Comparison of ENCODE assay signal across 8 cellular contexts in genomic region chr19:15584541-15585115, GRCh38. TPM values are rescaled to one million over a fixed set of nuclear protein-coding genes. Genes with fewer than 3 reads are reported as not detected.
DNase-seq lines count a peak whose midpoint lies in the region; ATAC-seq and TF ChIP-seq lines count a peak whose summit lies in the region.

No MANE protein-coding gene starts in this region.

- WGBS in esophagus muscularis mucosa: 14% methylated on average over 17 of the region's 35 CpGs

- H3K4me3 ChIP-seq in HAP-1 (peak overlapping the region; percentile 24), esophagus muscularis mucosa (peak overlapping the region in 2 of 4 donors; percentile 15 to 27)

- peaks cover 6% of the 10 kb centered on the region in 2 donors for H3K4me1 Mint-ChIP-seq in natural killer cell
- H3K4me1 Mint-ChIP-seq in stimulated activated naive B cell treated with anti-CD40 and anti-IgM and Interleukin-4, amounts not matched to agents 10 μg/mL and 1 μg/mL and 100 μg/mL, for 72 hours: peaks cover 3 to 14% of the 10 kb centered on the region in 2 donors

- no peak overlapping the region for H3K27ac Mint-ChIP-seq in natural killer cell
- H3K27ac Mint-ChIP-seq in stimulated activated naive B cell treated with anti-CD40 and anti-IgM and Interleukin-4, amounts not matched to agents 10 μg/mL and 1 μg/mL and 100 μg/mL, for 72 hours: no peak overlapping the region

- H3K9me3 ChIP-seq in HAP-1: no peaks in the 10 kb centered on the region
- H3K9me3 ChIP-seq in esophagus muscularis mucosa: no peaks in the 10 kb centered on the region

- peaks cover 15 to 26% of the 10 kb centered on the region in 2 donors for H3K27me3 Mint-ChIP-seq in natural killer cell (ENCODE audit: low read depth in 2 of 2)
- H3K27me3 Mint-ChIP-seq in stimulated activated naive B cell treated with anti-CD40 and anti-IgM and Interleukin-4, amounts not matched to agents 10 μg/mL and 1 μg/mL and 100 μg/mL, for 72 hours: peaks cover 32 to 46% of the 10 kb centered on the region in 2 donors

- no peak overlapping the region for H3K27ac ChIP-seq in esophagus muscularis mucosa (replicated peaks in 1 of 4)

- H3K27me3 ChIP-seq in HAP-1 (ENCODE audit: low read depth) (no peaks in the 10 kb centered on the region), esophagus muscularis mucosa (peaks cover 0 to 62% (median 12%) of the 10 kb centered on the region in 4 donors)

- no peak for TF ChIP-seq EP300 in esophagus muscularis mucosa (IDR thresholded peaks at IDR 0.05)

- no peaks in the 10 kb centered on the region for H3K36me3 Mint-ChIP-seq in natural killer cell
- H3K36me3 Mint-ChIP-seq in stimulated activated naive B cell treated with anti-CD40 and anti-IgM and Interleukin-4, amounts not matched to agents 10 μg/mL and 1 μg/mL and 100 μg/mL, for 72 hours: no peaks in the 10 kb centered on the region

- no peak overlapping the region for H3K4me3 Mint-ChIP-seq in natural killer cell
- peak overlapping the region; percentile 48 to 59 for H3K4me3 Mint-ChIP-seq in stimulated activated naive B cell treated with anti-CD40 and anti-IgM and Interleukin-4, amounts not matched to agents 10 μg/mL and 1 μg/mL and 100 μg/mL, for 72 hours

- peak; percentile 54 to 55 for DNase-seq in AML-193 (lab: John Stamatoyannopoulos, UW)
- DNase-seq in HAP-1 (ENCODE audit: low spot score in 2 of 2): peak; percentile 72 to 94
- DNase-seq in OCI-M1 (lab: John Stamatoyannopoulos, UW): peak; percentile 59
- DNase-seq in activated T-cell treated with anti-CD3 and anti-CD28 coated beads for 4 hours: peak; percentile 80
- no peak for DNase-seq in esophagus muscularis mucosa (ENCODE audit: extremely low spot score)
- DNase-seq in natural killer cell: peak; percentile 78
- peak; percentile 62 for DNase-seq in stimulated activated naive B cell treated with anti-CD40 and anti-IgM and Interleukin-4, amounts not matched to agents 10 μg/mL and 1 μg/mL and 100 μg/mL, for 72 hours
- DNase-seq in cortex of kidney (lab: John Stamatoyannopoulos, UW): no peak

- H3K4me1 ChIP-seq in HAP-1 (no peaks in the 10 kb centered on the region), esophagus muscularis mucosa (peaks cover 0 to 8% (median 6%) of the 10 kb centered on the region in 4 donors)

- no peaks in the 10 kb centered on the region for H3K9me3 Mint-ChIP-seq in natural killer cell
- no peaks in the 10 kb centered on the region for H3K9me3 Mint-ChIP-seq in stimulated activated naive B cell treated with anti-CD40 and anti-IgM and Interleukin-4, amounts not matched to agents 10 μg/mL and 1 μg/mL and 100 μg/mL, for 72 hours

- TF ChIP-seq CTCF in esophagus muscularis mucosa (IDR thresholded peaks at IDR 0.05): peak; percentile 68 to 93 (median 78)
- TF ChIP-seq CTCF in natural killer cell (IDR thresholded peaks at IDR 0.05): peak; percentile 73

- in situ Hi-C loops in HAP-1 (cut with MboI; ENCODE audit: low sequenced_read_pairs): no loop called here

- peak; percentile 89 to 98 (median 89) for ATAC-seq in natural killer cell
- ATAC-seq in stimulated activated naive B cell treated with anti-CD40 and anti-IgM and Interleukin-4, amounts not matched to agents 10 μg/mL and 1 μg/mL and 100 μg/mL, for 72 hours (replicated peaks): peak; percentile 96 to 97

- H3K36me3 ChIP-seq in HAP-1 (replicated peaks): no peaks in the 10 kb centered on the region
- no peaks in the 10 kb centered on the region for H3K36me3 ChIP-seq in esophagus muscularis mucosa

- TF ChIP-seq POLR2A in esophagus muscularis mucosa (IDR thresholded peaks at IDR 0.05; ENCODE audit: low read depth): no peak

- intact Hi-C loops in esophagus muscularis mucosa (cut with DNase I): no loop called here
- intact Hi-C loops in natural killer cell (cut with micrococcal nuclease): loop anchor here (1.0 to 5.0 kb wide), 2 partner anchors 285 to 598 kb away; no protein-coding TSS in a partner anchor

RNA-seq across cellular contexts. Expression of gene CYP4F8, which starts 30.4 kb away (rescaled TPM):
- total RNA-seq in esophagus muscularis mucosa: not detected
- not detected for total RNA-seq in natural killer cell

RNA-seq across cellular contexts. Expression of gene CYP4F3, which starts 56.1 kb away (rescaled TPM):
- total RNA-seq in esophagus muscularis mucosa (under 1 TPM in 2 of 4 donors, not detected in 2; 0.06 to 0.66 TPM), natural killer cell (1 to 10 TPM in 1 of 3 donors, under 1 TPM in 1, not detected in 1; 0.07 to 3.4 TPM)

Comparison
In these comparisons a context has a peak if more than half of its experiments do, and no peak if none do; other contexts are left out.
1. DNase-seq: peak in AML-193 (2 of 2), HAP-1 (2 of 2), OCI-M1 (single experiment), activated T-cell treated with anti-CD3 and anti-CD28 coated beads for 4 hours (single experiment), natural killer cell (single experiment) and stimulated activated naive B cell treated with anti-CD40 and anti-IgM and Interleukin-4, amounts not matched to agents 10 μg/mL and 1 μg/mL and 100 μg/mL, for 72 hours (single experiment); none in esophagus muscularis mucosa (single experiment) and cortex of kidney (single experiment).